In the genomic region with DNA sequence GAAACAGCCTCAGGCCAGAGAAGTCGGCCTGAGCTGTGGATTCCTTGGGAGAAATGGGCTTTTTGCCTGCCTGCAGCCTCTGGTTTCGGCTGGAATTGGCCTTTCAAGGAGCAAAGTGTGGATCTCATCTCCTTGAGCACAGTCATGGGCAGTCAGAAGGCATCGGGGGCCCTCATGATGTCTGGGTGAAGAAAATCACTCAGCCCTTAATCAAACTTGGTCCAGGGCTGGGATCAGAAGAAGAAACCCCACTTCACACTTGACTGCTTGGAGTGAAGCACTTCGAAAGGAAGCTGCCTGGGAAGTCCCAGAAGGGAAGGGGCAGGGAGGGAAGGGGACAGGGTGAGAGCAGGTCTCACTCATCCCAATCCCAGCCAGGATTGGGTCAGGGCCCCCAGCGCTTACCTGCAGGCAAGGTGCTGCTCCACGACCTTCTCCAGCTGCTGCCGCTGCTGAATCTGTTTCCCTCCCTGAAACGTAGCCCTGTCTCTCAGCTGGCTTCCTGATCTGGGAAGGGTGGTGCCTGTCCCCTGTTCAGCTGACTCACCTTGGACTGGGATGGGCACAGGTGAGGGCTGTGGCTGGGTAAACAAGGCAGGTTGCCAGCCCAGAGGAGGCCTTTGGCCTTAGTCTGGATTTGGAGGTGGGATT, we compare ENCODE assay signal across 10 cellular contexts. TPM values are rescaled to one million over a fixed set of nuclear protein-coding genes. Genes with fewer than 3 reads are reported as not detected.
DNase-seq lines count a peak whose midpoint lies in the region; ATAC-seq and TF ChIP-seq lines count a peak whose summit lies in the region.
"Had no signal": no experiment of that assay in that cellular context is flagged by ENCODE, and none has a peak within 500 bp of the region (broad histone marks: within the 10 kb centered on the region; RNA-seq: fewer than 3 reads in every experiment).

Gene SDCBP2, minus strand, starts transcription at position 460 of the 651 bp plus-strand sequence. CDS start 8,723 bp downstream, outside the sequence.

- no peaks in the 10 kb centered on the region for H3K27me3 ChIP-seq in smooth muscle cell (ENCODE audit: low read depth)

- H4K20me1 ChIP-seq in smooth muscle cell (ENCODE audit: low read depth) = peaks cover 34% of the 10 kb centered on the region

- H3K9me3 Mint-ChIP-seq in activated CD4-positive, alpha-beta memory T cell treated with anti-CD3 and anti-CD28 coated beads, Interleukin-2, amount 10 ng/mL, durations not matched to agents 7 days and 5 days = no peaks in the 10 kb centered on the region
- H3K9me3 Mint-ChIP-seq in glutamatergic neuron (ENCODE audit: unreplicated experiment) = peaks cover 5% of the 10 kb centered on the region

- peak within 1 kb of the TSS; percentile 84 for H3K27ac Mint-ChIP-seq in activated CD4-positive, alpha-beta memory T cell treated with anti-CD3 and anti-CD28 coated beads, Interleukin-2, amount 10 ng/mL, durations not matched to agents 7 days and 5 days
- peak within 1 kb of the TSS; percentile 20 for H3K27ac Mint-ChIP-seq in glutamatergic neuron (ENCODE audit: unreplicated experiment)

- peak within 1 kb of the TSS; percentile 70 for H3K4me2 ChIP-seq in smooth muscle cell

- H3K79me2 ChIP-seq in smooth muscle cell (ENCODE audit: low read depth) = peaks cover 44% of the 10 kb centered on the region

- H3K27ac ChIP-seq in smooth muscle cell (ENCODE audit: low read depth) = peak within 1 kb of the TSS; percentile 100

- 89% methylated on average over 8 of the region's 8 CpGs for WGBS in smooth muscle cell (ENCODE audit: low lambda C conversion rate)

- peaks cover 6% of the 10 kb centered on the region for H3F3A ChIP-seq in smooth muscle cell (ENCODE audit: low read depth)

- no peak within 1 kb of the TSS for H2AFZ ChIP-seq in smooth muscle cell (ENCODE audit: low read depth)

- peaks cover 43% of the 10 kb centered on the region for H3K4me1 Mint-ChIP-seq in activated CD4-positive, alpha-beta memory T cell treated with anti-CD3 and anti-CD28 coated beads, Interleukin-2, amount 10 ng/mL, durations not matched to agents 7 days and 5 days
- H3K4me1 Mint-ChIP-seq in glutamatergic neuron (ENCODE audit: low read depth, unreplicated experiment) = peaks cover 26% of the 10 kb centered on the region

- CTCF ChIA-PET in activated CD4-positive, alpha-beta memory T cell treated with anti-CD3 and anti-CD28 coated beads, Interleukin-2, amount 10 ng/mL, durations not matched to agents 7 days and 5 days (lab: Charles Lee) = interaction anchor here (0.8 to 2.8 kb wide), 2 partner anchors 33 to 108 kb away, joined by 4 to 9 read pairs; no protein-coding TSS in a partner anchor

- H3K27me3 Mint-ChIP-seq in activated CD4-positive, alpha-beta memory T cell treated with anti-CD3 and anti-CD28 coated beads, Interleukin-2, amount 10 ng/mL, durations not matched to agents 7 days and 5 days = no peaks in the 10 kb centered on the region
- peaks cover 6% of the 10 kb centered on the region for H3K27me3 Mint-ChIP-seq in glutamatergic neuron (ENCODE audit: unreplicated experiment)

- no peaks in the 10 kb centered on the region for H3K36me3 ChIP-seq in smooth muscle cell (ENCODE audit: low read depth)

- no peaks in the 10 kb centered on the region for H3K9me3 ChIP-seq in smooth muscle cell (replicated peaks; ENCODE audit: low read depth)

- H3K4me3 ChIP-seq in smooth muscle cell = peak within 1 kb of the TSS; percentile 16

- peak; percentile 12 for DNase-seq in NCI-H146 (lab: John Stamatoyannopoulos, UW)
- no peak for DNase-seq in NCI-H146 treated with DMSO at 0.1 percent for 48 hours (lab: John Stamatoyannopoulos, UW; ENCODE audit: unreplicated experiment)
- DNase-seq in activated CD4-positive, alpha-beta memory T cell treated with anti-CD3 and anti-CD28 coated beads, Interleukin-2, amount 10 ng/mL, durations not matched to agents 7 days and 5 days = peak; percentile 15
- DNase-seq in glutamatergic neuron = no peak
- no peak for DNase-seq in smooth muscle cell (lab: John Stamatoyannopoulos, UW; ENCODE audit: unreplicated experiment)
- DNase-seq in pons (ENCODE audit: low spot score) = no peak
- DNase-seq: cerebellar nuclear complex; stimulated activated CD4-positive, alpha-beta T cell treated with anti-CD3 and anti-CD28 coated beads, Interleukin-15, amount 100 ng/mL, for 24 hours had no signal

- peaks cover 27% of the 10 kb centered on the region for H3K36me3 Mint-ChIP-seq in activated CD4-positive, alpha-beta memory T cell treated with anti-CD3 and anti-CD28 coated beads, Interleukin-2, amount 10 ng/mL, durations not matched to agents 7 days and 5 days (ENCODE audit: low read depth)
- no peaks in the 10 kb centered on the region for H3K36me3 Mint-ChIP-seq in glutamatergic neuron (ENCODE audit: unreplicated experiment)

- TF ChIP-seq CTCF in glutamatergic neuron (IDR thresholded peaks at IDR 0.05; ENCODE audit: partially characterized antibody, unreplicated experiment) = no peak
- no peak for TF ChIP-seq CTCF in smooth muscle cell (IDR thresholded peaks at IDR 0.05; ENCODE audit: borderline replicate concordance, insufficient read depth, poor library complexity, severe bottlenecking)

- peak within 1 kb of the TSS; percentile 53 for H3K9ac ChIP-seq in smooth muscle cell (ENCODE audit: low read depth)

- peaks cover 21% of the 10 kb centered on the region for H3K4me1 ChIP-seq in smooth muscle cell (ENCODE audit: low read depth)

- no peak for ATAC-seq in HG03196 (IDR thresholded peaks at IDR 0.05; ENCODE audit: unreplicated experiment)
- no peak for ATAC-seq in HG02938 (IDR thresholded peaks at IDR 0.05; ENCODE audit: unreplicated experiment)

- POLR2A ChIA-PET in activated CD4-positive, alpha-beta memory T cell treated with anti-CD3 and anti-CD28 coated beads, Interleukin-2, amount 10 ng/mL, durations not matched to agents 7 days and 5 days (lab: Charles Lee) = interaction anchor here (1.0 to 4.3 kb wide), 7 partner anchors 29 to 1030 kb away, joined by 3 to 47 read pairs (median 4); partner anchors contain the start of gene FKBP1A

- H3K4me3 Mint-ChIP-seq in activated CD4-positive, alpha-beta memory T cell treated with anti-CD3 and anti-CD28 coated beads, Interleukin-2, amount 10 ng/mL, durations not matched to agents 7 days and 5 days = no peak within 1 kb of the TSS
- H3K4me3 Mint-ChIP-seq in glutamatergic neuron (ENCODE audit: unreplicated experiment) = peak within 1 kb of the TSS; percentile 44

RNA-seq across cellular contexts. Expression of gene SDCBP2, which starts in this region (rescaled TPM):
- total RNA-seq in activated CD4-positive, alpha-beta memory T cell treated with anti-CD3 and anti-CD28 coated beads, Interleukin-2, amount 10 ng/mL, durations not matched to agents 7 days and 5 days = 1 to 10 TPM; 3.1 to 3.2 TPM
- total RNA-seq in glutamatergic neuron (ENCODE audit: unreplicated experiment) (4.0 TPM), smooth muscle cell (2.9 and 3.6 TPM in 2 replicates)
- 2.6 and 4.7 TPM in 2 replicates for polyA plus RNA-seq in smooth muscle cell

Comparison
In these comparisons a context has a peak if more than half of its experiments do, and no peak if none do; other contexts are left out.
1. DNase-seq: peak in NCI-H146 (single experiment) and activated CD4-positive, alpha-beta memory T cell treated with anti-CD3 and anti-CD28 coated beads, Interleukin-2, amount 10 ng/mL, durations not matched to agents 7 days and 5 days (single experiment); none in NCI-H146 treated with DMSO at 0.1 percent for 48 hours (single experiment), glutamatergic neuron (single experiment), smooth muscle cell (single experiment) and pons (single experiment).